In the genomic region with DNA sequence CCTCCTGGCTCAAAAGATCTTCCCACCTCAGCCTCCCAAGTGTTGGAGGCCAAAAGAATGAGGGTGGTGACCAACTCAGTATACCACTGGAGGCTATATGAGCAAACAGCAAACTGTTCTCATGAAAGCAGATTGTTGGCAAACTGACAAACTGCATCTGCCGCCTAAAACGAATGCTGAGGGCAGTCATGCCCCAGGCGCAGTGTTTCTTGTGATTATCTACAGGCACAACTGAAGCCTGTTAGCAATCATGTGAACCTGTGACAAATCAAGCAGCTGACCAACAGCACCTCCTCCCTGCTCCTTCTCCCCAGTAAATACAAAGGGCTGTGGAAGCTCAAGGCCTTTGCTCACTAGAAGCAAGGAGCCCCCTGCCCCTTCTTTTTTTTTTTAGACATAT, we compare ENCODE assay signal across 22 cellular contexts.
"Had no signal": no experiment of that assay in that cellular context is flagged by ENCODE, and none has a peak within 500 bp of the region (broad histone marks: within the 10 kb centered on the region; RNA-seq: fewer than 3 reads in every experiment).

No MANE protein-coding gene starts in this region.

- H3K27ac ChIP-seq: cardiac muscle cell, lower lobe of right lung, right lobe of liver, skin epidermis, thoracic aorta, upper lobe of right lung had no signal

- FAIRE-seq: endometrium had no signal

- ATAC-seq: activated CD4-positive, alpha-beta T cell treated with anti-CD3 and anti-CD28 coated beads for 36 hours; activated T-cell treated with anti-CD3 and anti-CD28 coated beads, Interleukin-2, amount 50 U/mL, for 4 hours; left lobe of liver; lower lobe of right lung; right lobe of liver; stimulated activated memory B cell treated with anti-CD40 and anti-IgM and Interleukin-4, amounts not matched to agents 10 μg/mL and 1 μg/mL and 100 μg/mL, for 72 hours; upper lobe of right lung had no signal

- H3K4me3 ChIP-seq: cardiac muscle cell, lower lobe of right lung, right lobe of liver, skin epidermis, thoracic aorta, upper lobe of right lung had no signal

- H3K27me3 ChIP-seq: cardiac muscle cell, right lobe of liver, upper lobe of right lung had no signal

- H3K9me3 ChIP-seq: lower lobe of right lung, right lobe of liver, thoracic aorta, upper lobe of right lung had no signal

- DNase-seq: activated B cell treated with CpG ODN at 0.5 μM for 24 hours; activated CD4-positive, alpha-beta T cell treated with anti-CD3 and anti-CD28 coated beads for 36 hours; activated CD4-positive, alpha-beta T cell treated with anti-CD3 and anti-CD28 coated beads, Interleukin-2, amount 50 U/mL, for 48 hours; activated CD8-positive, alpha-beta memory T cell treated with anti-CD3 and anti-CD28 coated beads, Interleukin-2, amount 50 U/mL, for 48 hours; activated naive CD4-positive, alpha-beta T cell treated with anti-CD3 and anti-CD28 coated beads for 36 hours; activated naive CD8-positive, alpha-beta T cell treated with anti-CD3 and anti-CD28 coated beads, Interleukin-2, amount 10 ng/mL, durations not matched to agents 7 days and 5 days; activated T-cell treated with anti-CD3 and anti-CD28 coated beads, Interleukin-2, amount 50 U/mL, for 4 hours; amygdala; effector CD4-positive, alpha-beta T cell; lower lobe of right lung; naive B cell; posterior cingulate gyrus; right lobe of liver; stimulated activated CD4-positive, alpha-beta T cell treated with anti-CD3 and anti-CD28 coated beads, Interleukin-2, amount 100 ng/mL, for 24 hours; T-helper 9 cell; upper lobe of right lung had no signal

- H3K4me1 ChIP-seq: lower lobe of right lung, right lobe of liver, upper lobe of right lung had no signal
